ENCODE assay signal across 8 cellular contexts in genomic region chr1:43171876-43172531, GRCh38. TPM values are rescaled to one million over a fixed set of nuclear protein-coding genes. Genes with fewer than 3 reads are reported as not detected.
DNase-seq lines count a peak whose midpoint lies in the region; ATAC-seq and TF ChIP-seq lines count a peak whose summit lies in the region.

TSS of gene CFAP57 (plus strand) at chr1:43172330. CDS start at chr1:43172754, 424 bp downstream.
TSS of gene EBNA1BP2 (minus strand) at chr1:43172290. CDS start at chr1:43172118, 172 bp downstream.

- peaks cover 10% of the 10 kb centered on the region for H3K36me3 Mint-ChIP-seq in T-helper 17 cell (ENCODE audit: low read depth)

- H2AFZ ChIP-seq in hepatocyte, result peak within 1 kb of the TSS; percentile 61

- DNase-seq in NCI-H187 (lab: John Stamatoyannopoulos, UW), result peak; percentile 77 to 83
- DNase-seq in T-helper 17 cell, result peak; percentile 72 to 83 (median 81)
- peak; percentile 76 to 96 for DNase-seq in ascending aorta (ENCODE audit: low spot score in 2 of 2)
- DNase-seq in hepatocyte (ENCODE audit: low spot score), result peak; percentile 94
- DNase-seq in aorta, result peak; percentile 93 to 95

- no peaks in the 10 kb centered on the region for H3K9me3 ChIP-seq in T-helper 17 cell (ENCODE audit: control insufficient read depth, low read length, poor library complexity, severe bottlenecking)
- no peaks in the 10 kb centered on the region for H3K9me3 ChIP-seq in ascending aorta
- no peaks in the 10 kb centered on the region for H3K9me3 ChIP-seq in hepatocyte (ENCODE audit: low read depth)
- H3K9me3 ChIP-seq in aorta (ENCODE audit: control insufficient read depth, low read length), result no peaks in the 10 kb centered on the region

- peak; percentile 76 for ATAC-seq in GM18505 (IDR thresholded peaks at IDR 0.05; ENCODE audit: unreplicated experiment)
- ATAC-seq in HG02970 (IDR thresholded peaks at IDR 0.05; ENCODE audit: low FRiP score, unreplicated experiment), result peak; percentile 90
- ATAC-seq in T-helper 17 cell, result peak; percentile 83
- peak; percentile 95 for ATAC-seq in aorta (ENCODE audit: low FRiP score)

- H3K27me3 Mint-ChIP-seq in T-helper 17 cell, result peaks cover 16% of the 10 kb centered on the region

- peak within 1 kb of the TSS; percentile 92 for H3K9ac ChIP-seq in rectal smooth muscle tissue (ENCODE audit: low read length)

- H3K4me3 ChIP-seq in ascending aorta, result peak within 1 kb of the TSS; percentile 69 to 92
- peak within 1 kb of the TSS; percentile 47 for H3K4me3 ChIP-seq in hepatocyte
- H3K4me3 ChIP-seq in rectal smooth muscle tissue (ENCODE audit: low read length), result peak within 1 kb of the TSS; percentile 94
- peak within 1 kb of the TSS; percentile 23 to 45 for H3K4me3 ChIP-seq in aorta (ENCODE audit: low read length in 2 of 2)

- peak within 1 kb of the TSS; percentile 90 for H3K4me2 ChIP-seq in hepatocyte

- TF ChIP-seq CTCF in ascending aorta (IDR thresholded peaks at IDR 0.05) (no peak), hepatocyte (IDR thresholded peaks at IDR 0.05; ENCODE audit: poor library complexity) (no peak)

- no peaks in the 10 kb centered on the region for H3K27me3 ChIP-seq in ascending aorta
- H3K27me3 ChIP-seq in hepatocyte, result peaks cover 16% of the 10 kb centered on the region
- no peaks in the 10 kb centered on the region for H3K27me3 ChIP-seq in rectal smooth muscle tissue (ENCODE audit: control insufficient read depth, insufficient read depth, low read length)
- no peaks in the 10 kb centered on the region for H3K27me3 ChIP-seq in aorta (ENCODE audit: control insufficient read depth in 1 of 2, insufficient read depth in 2 of 2, low read length in 1 of 2)

- peak within 1 kb of the TSS; percentile 99 for H3K4me3 Mint-ChIP-seq in T-helper 17 cell

- 1% methylated on average over 45 of the region's 45 CpGs for WGBS in hepatocyte (ENCODE audit: low lambda C conversion rate, missing lambda C conversion rate)
- 0 to 1% methylated on average over 44 to 45 of the region's 45 CpGs for WGBS in aorta, 2 donors

- peaks cover 6 to 9% of the 10 kb centered on the region in 2 donors for H3K4me1 ChIP-seq in ascending aorta
- H3K4me1 ChIP-seq in hepatocyte (ENCODE audit: insufficient read depth), result peaks cover 9% of the 10 kb centered on the region
- H3K4me1 ChIP-seq in rectal smooth muscle tissue (ENCODE audit: control insufficient read depth, insufficient read depth, low read length), result peaks cover 9% of the 10 kb centered on the region
- no peaks in the 10 kb centered on the region for H3K4me1 ChIP-seq in aorta (ENCODE audit: control insufficient read depth in 1 of 2, insufficient read depth in 2 of 2, low read length in 2 of 2)

- H3K36me3 ChIP-seq in ascending aorta (peaks cover 15 to 31% of the 10 kb centered on the region in 2 donors), hepatocyte (replicated peaks; ENCODE audit: insufficient read depth, low read depth) (no peaks in the 10 kb centered on the region), rectal smooth muscle tissue (ENCODE audit: control insufficient read depth, insufficient read depth, low read length) (peaks cover 13% of the 10 kb centered on the region), aorta (ENCODE audit: control insufficient read depth in 1 of 2, insufficient read depth in 2 of 2, low read length in 1 of 2) (peaks cover 5 to 6% of the 10 kb centered on the region in 2 donors)

- peaks cover 23% of the 10 kb centered on the region for H3K79me2 ChIP-seq in hepatocyte

- TF ChIP-seq POLR2A in GM18505 (IDR thresholded peaks at IDR 0.05; ENCODE audit: borderline replicate concordance, extremely low read depth, insufficient read depth, insufficient read length), result peak; percentile 88

- H3K27ac ChIP-seq in ascending aorta (peak within 1 kb of the TSS; percentile 46 to 51), hepatocyte (peak within 1 kb of the TSS; percentile 22), rectal smooth muscle tissue (ENCODE audit: low read depth, low read length) (peak within 1 kb of the TSS; percentile 52), aorta (ENCODE audit: low read depth in 1 of 2, low read length in 2 of 2) (no peak within 1 kb of the TSS)

- intact Hi-C loops in ascending aorta (cut with DNase I) (loop anchor here (1.0 to 5.0 kb wide), 7 partner anchors 175 to 489 kb away; partner anchors contain the start of genes C1orf50, ELOVL1, KDM4A and P3H1), aorta (cut with DNase I) (loop anchor here (1.0 to 5.0 kb wide), 2 partner anchors 250 to 326 kb away; partner anchors contain the start of gene ZNF691 (in 1 of the 2))

- no peaks in the 10 kb centered on the region for H3K9me2 ChIP-seq in hepatocyte (replicated peaks; ENCODE audit: insufficient read depth)

- H3K27ac Mint-ChIP-seq in T-helper 17 cell, result peak within 1 kb of the TSS; percentile 96

- H3K4me1 Mint-ChIP-seq in T-helper 17 cell, result peaks cover 20% of the 10 kb centered on the region

- H4K20me1 ChIP-seq in hepatocyte (ENCODE audit: insufficient read depth, poor library complexity, severe bottlenecking), result no peaks in the 10 kb centered on the region

RNA-seq across cellular contexts. Expression of gene CFAP57, which starts in this region (rescaled TPM):
- total RNA-seq in T-helper 17 cell (not detected), ascending aorta (not detected), hepatocyte (0.10 and 2.2 TPM in 2 replicates), aorta (under 1 TPM in 1 of 2 donors, not detected in 1; 0.13 TPM)
- polyA plus RNA-seq in hepatocyte (0.46 and 0.75 TPM in 2 replicates), aorta (1 to 10 TPM in 1 of 2 donors, under 1 TPM in 1; under 0.01 to 1.3 TPM)

RNA-seq across cellular contexts. Expression of gene EBNA1BP2, which starts in this region (rescaled TPM):
- total RNA-seq in T-helper 17 cell (10 to 100 TPM; 20.8 to 24.9 TPM), ascending aorta (22.1 TPM), hepatocyte (49.4 and 65.1 TPM in 2 replicates), aorta (10 to 100 TPM; 28.0 to 29.0 TPM)
- polyA plus RNA-seq in hepatocyte (73.7 and 92.1 TPM in 2 replicates), aorta (10 to 100 TPM; 52.6 to 58.6 TPM)

Comparison
In these comparisons a context has a peak if more than half of its experiments do, and no peak if none do; other contexts are left out.
1. H3K27ac ChIP-seq: peak in ascending aorta (2 of 2), hepatocyte (single experiment) and rectal smooth muscle tissue (single experiment); none in aorta (0 of 2).
2. H3K4me3 ChIP-seq: peak in every context shown above with its lines; median percentile 94 in rectal smooth muscle tissue; 80 in ascending aorta; 47 in hepatocyte; 34 in aorta.
3. Peak in every context shown above with its lines, with median percentiles within 50 percentile points of each other: ATAC-seq and DNase-seq.